In genomic region chr5:170551622-170552021, GRCh38 we compare ENCODE assay signal across 25 cellular contexts. TPM values are rescaled to one million over a fixed set of nuclear protein-coding genes. Genes with fewer than 3 reads are reported as not detected.
"Had no signal": no experiment of that assay in that cellular context is flagged by ENCODE, and none has a peak within 500 bp of the region (broad histone marks: within the 10 kb centered on the region; RNA-seq: fewer than 3 reads in every experiment).

No MANE protein-coding gene starts in this region.

- FAIRE-seq: frontal cortex, keratinocyte, pancreas had no signal

- H3K36me3 ChIP-seq: esophagus squamous epithelium, lower lobe of right lung, neutrophil, pancreas, stomach, thyroid gland had no signal

- H3K27me3 ChIP-seq: pancreas, thyroid gland had no signal

- H3K4me1 Mint-ChIP-seq: natural killer cell had no signal

- H3K4me3 ChIP-seq: coronary artery, esophagus squamous epithelium, lower lobe of right lung, pancreas, smooth muscle cell, stomach, thyroid gland had no signal

- H3K27ac ChIP-seq: esophagus squamous epithelium, lower lobe of right lung, neutrophil, pancreas, thyroid gland had no signal

- H3K4me3 Mint-ChIP-seq: natural killer cell had no signal

- ATAC-seq: left ventricle myocardium superior had no signal

- H3K36me3 Mint-ChIP-seq: natural killer cell had no signal

- H3K4me1 ChIP-seq: pancreas, thyroid gland had no signal

- H3K9me3 Mint-ChIP-seq: natural killer cell had no signal

- H3K4me2 ChIP-seq: smooth muscle cell had no signal

- DNase-seq: dermis blood vessel endothelial cell; effector memory CD4-positive, alpha-beta T cell; erythroblast; esophagus squamous epithelium; hypothalamus; left ventricle myocardium superior; lower lobe of right lung; natural killer cell; pancreas; stimulated activated CD4-positive, alpha-beta T cell treated with anti-CD3 and anti-CD28 coated beads, Interleukin-12 subunit alpha, Interleukin-12 subunit beta, amount 100 ng/mL, for 4 hours; stimulated activated CD4-positive, alpha-beta T cell treated with anti-CD3 and anti-CD28 coated beads, Interleukin-1b, Interleukin-23, amount 100 ng/mL, for 48 hours; stimulated activated CD4-positive, alpha-beta T cell treated with anti-CD3 and anti-CD28 coated beads, Interleukin-4, amount 100 ng/mL, for 1 hour; stimulated activated CD8-positive, alpha-beta memory T cell treated with anti-CD3 and anti-CD28 coated beads, Interleukin-4, amount 100 ng/mL, for 48 hours; stimulated activated naive CD4-positive, alpha-beta T cell; stomach; thyroid gland; trophoblast cell had no signal

- H3K9me3 ChIP-seq: esophagus squamous epithelium, lower lobe of right lung, neutrophil, pancreas, stomach, thyroid gland had no signal

- H3K27ac Mint-ChIP-seq: natural killer cell, progenitor cell of endocrine pancreas had no signal

- H3K27me3 Mint-ChIP-seq: progenitor cell of endocrine pancreas had no signal

RNA-seq across cellular contexts. Expression of gene KCNIP1, which starts 47.8 kb away (rescaled TPM):
- total RNA-seq: esophagus squamous epithelium, mononuclear cell, natural killer cell, smooth muscle cell, ureter had no signal
- polyA plus RNA-seq: keratinocyte had no signal
